29 cellular contexts compared by ENCODE assay signal in genomic region chr4:183147191-183147590, GRCh38.
"Had no signal": no experiment of that assay in that cellular context is flagged by ENCODE, and none has a peak within 500 bp of the region (broad histone marks: within the 10 kb centered on the region; RNA-seq: fewer than 3 reads in every experiment).

No MANE protein-coding gene starts in this region.

- H3K36me3 ChIP-seq: cardiac muscle cell, colonic mucosa, heart right ventricle, neutrophil, ovary, WERI-Rb-1 had no signal

- H3K4me3 ChIP-seq: cardiac muscle cell, colonic mucosa, heart right ventricle, ovary, skin epidermis, testis had no signal

- H3K27me3 ChIP-seq: cardiac muscle cell, colonic mucosa, heart right ventricle, neutrophil, ovary, testis had no signal

- H3K4me1 ChIP-seq: colonic mucosa had no signal

- H3K27ac ChIP-seq: cardiac muscle cell, colonic mucosa, neutrophil, ovary, skin epidermis, testis, WERI-Rb-1 had no signal

- FAIRE-seq: endometrium, islet of Langerhans, urothelium cell line had no signal

- ATAC-seq: activated CD4-positive, CD25-positive, alpha-beta regulatory T cell treated with anti-CD3 and anti-CD28 coated beads, Interleukin-2, amount 50 U/mL, for 24 hours; left colon; stimulated activated naive CD8-positive, alpha-beta T cell treated with anti-CD3 and anti-CD28 coated beads, Interleukin-15, Interleukin-2, amounts not matched to agents 100 U/mL and 50 U/mL, for 24 hours; T-helper 17 cell had no signal

- DNase-seq: activated CD4-positive, alpha-beta T cell treated with anti-CD3 and anti-CD28 coated beads for 48 hours; activated CD4-positive, alpha-beta T cell treated with anti-CD3 and anti-CD28 coated beads, Interleukin-2, amount 50 U/mL, for 48 hours; activated CD8-positive, alpha-beta memory T cell treated with anti-CD3 and anti-CD28 coated beads for 24 hours; activated effector memory CD4-positive, alpha-beta T cell treated with Interleukin-2 at 50 U/mL for 16 hours; activated naive CD4-positive, alpha-beta T cell treated with Interleukin-2 at 50 U/mL for 16 hours; cerebellar nuclear complex; colonic mucosa; effector CD8-positive, alpha-beta T cell; heart right ventricle; left colon; naive B cell; nephron progenitor cell; ovary; retina; stimulated activated CD4-positive, alpha-beta T cell treated with anti-CD3 and anti-CD28 coated beads, Interleukin-12 subunit alpha, Interleukin-12 subunit beta, amount 100 ng/mL, for 4 hours; stimulated activated CD4-positive, alpha-beta T cell treated with anti-CD3 and anti-CD28 coated beads, Interleukin-4, amount 100 ng/mL, for 1 hour; stimulated activated naive CD8-positive, alpha-beta T cell treated with anti-CD3 and anti-CD28 coated beads, Interleukin-15, Interleukin-2, amounts not matched to agents 100 U/mL and 50 U/mL, for 24 hours; T-helper 17 cell; T1000; testis; trophoblast cell; WERI-Rb-1 had no signal

- H3K9me3 ChIP-seq: colonic mucosa, neutrophil, ovary, testis had no signal
